10 cellular contexts compared by ENCODE assay signal in genomic region chr4:109298279-109299010, GRCh38. TPM values are rescaled to one million over a fixed set of nuclear protein-coding genes. Genes with fewer than 3 reads are reported as not detected.
DNase-seq lines count a peak whose midpoint lies in the region; ATAC-seq, FAIRE-seq and TF ChIP-seq lines count a peak whose summit lies in the region.
"Had no signal": no experiment of that assay in that cellular context is flagged by ENCODE, and none has a peak within 500 bp of the region (broad histone marks: within the 10 kb centered on the region; RNA-seq: fewer than 3 reads in every experiment).

No MANE protein-coding gene starts in this region.

- H3K27ac ChIP-seq in SK-N-SH (ENCODE audit: low read depth in 2 of 2, low read length in 1 of 2) (no peak overlapping the region), endothelial cell of umbilical vein (ENCODE audit: insufficient read depth, low read depth, low read length) (no peak overlapping the region), testis (no peak overlapping the region), tibial artery (no peak overlapping the region)
- H3K27ac ChIP-seq: parathyroid adenoma had no signal

- H3K9me3 ChIP-seq in SK-N-SH (no peaks in the 10 kb centered on the region), endothelial cell of umbilical vein (replicated peaks; ENCODE audit: control insufficient read depth, insufficient read depth, low read length) (no peaks in the 10 kb centered on the region), testis (no peaks in the 10 kb centered on the region), tibial artery (no peaks in the 10 kb centered on the region)

- H3K4me3 ChIP-seq in SK-N-SH (ENCODE audit: low read depth in 2 of 2, low read length in 1 of 2) (no peak overlapping the region), endothelial cell of umbilical vein (replicated peaks in 1 of 3; ENCODE audit: insufficient read depth in 1 of 3, low read depth in 1 of 3, low read length in 3 of 3) (no peak overlapping the region), testis (no peak overlapping the region), tibial artery (no peak overlapping the region)

- no peak for TF ChIP-seq POLR2A in endothelial cell of umbilical vein (IDR thresholded peaks at IDR 0.05; ENCODE audit: low read depth, low read length)
- no peak for TF ChIP-seq POLR2A in testis (IDR thresholded peaks at IDR 0.05)

- H4K20me1 ChIP-seq in SK-N-SH (ENCODE audit: insufficient read depth) (no peaks in the 10 kb centered on the region), endothelial cell of umbilical vein (replicated peaks; ENCODE audit: control insufficient read depth, extremely low read depth, insufficient read depth, low read length) (no peaks in the 10 kb centered on the region)

- H3F3A ChIP-seq in SK-N-SH (replicated peaks; ENCODE audit: insufficient read depth) = no peaks in the 10 kb centered on the region

- H3K9me2 ChIP-seq in SK-N-SH = no peaks in the 10 kb centered on the region

- no peaks in the 10 kb centered on the region for H3K9me1 ChIP-seq in endothelial cell of umbilical vein (replicated peaks; ENCODE audit: control insufficient read depth, extremely low read depth, insufficient read depth, low read length)

- no peak for TF ChIP-seq EP300 in SK-N-SH (IDR thresholded peaks at IDR 0.05; ENCODE audit: borderline replicate concordance in 1 of 2, low read depth in 1 of 2, low read length in 1 of 2)

- POLR2A ChIA-PET in SK-N-SH (lab: Yijun Ruan, JAX) = no interaction called here
- POLR2A ChIA-PET in endothelial cell of umbilical vein (lab: Charles Lee) = interaction anchor here (0.6 to 0.7 kb wide), 2 partner anchors 355 to 471 kb away, joined by 4 read pairs; no protein-coding TSS in a partner anchor

- no peak overlapping the region for H3K9ac ChIP-seq in SK-N-SH
- H3K9ac ChIP-seq in endothelial cell of umbilical vein (replicated peaks; ENCODE audit: extremely low read depth, insufficient read depth, low read length) = no peak overlapping the region
- H3K9ac ChIP-seq: parathyroid adenoma had no signal

- CTCF ChIA-PET in SK-N-SH (lab: Yijun Ruan, JAX) (interaction anchor here (1.0 to 1.6 kb wide), 2 partner anchors 8 to 26 kb away, joined by 3 to 5 read pairs; no protein-coding TSS in a partner anchor), endothelial cell of umbilical vein (lab: Charles Lee) (interaction anchor here (0.5 to 2.2 kb wide), 35 partner anchors 8 to 624 kb away, joined by 3 to 19 read pairs (median 4); no protein-coding TSS in a partner anchor)

- BruUV-seq in endothelial cell of umbilical vein (replicated peaks; lab: Mats Ljungman, UMichigan) = no TSS peak

- WGBS in SK-N-SH (ENCODE audit: low lambda C conversion rate) = 16% methylated on average over 3 of the region's 3 CpGs
- 70 to 76% methylated on average over 3 of the region's 3 CpGs for WGBS in testis, 2 donors

- H3K36me3 ChIP-seq in SK-N-SH (replicated peaks in 1 of 2; ENCODE audit: control insufficient read depth in 1 of 2, insufficient read depth in 2 of 2, low read length in 1 of 2) (no peaks in the 10 kb centered on the region), endothelial cell of umbilical vein (ENCODE audit: control insufficient read depth in 2 of 2, extremely low read depth in 1 of 2, insufficient read depth in 2 of 2, low read length in 2 of 2) (no peaks in the 10 kb centered on the region), testis (ENCODE audit: low read depth, missing control alignments) (no peaks in the 10 kb centered on the region), tibial artery (no peaks in the 10 kb centered on the region)

- TF ChIP-seq CTCF in SK-N-SH (IDR thresholded peaks at IDR 0.05) = peak; percentile 51
- TF ChIP-seq CTCF in endothelial cell of umbilical vein (IDR thresholded peaks at IDR 0.05; ENCODE audit: extremely low read depth in 1 of 2, insufficient read depth in 1 of 2, low read depth in 1 of 2, low read length in 2 of 2) = peak; percentile 46 to 52
- peak; percentile 21 to 57 (median 29) for TF ChIP-seq CTCF in testis (IDR thresholded peaks at IDR 0.05)
- peak in 1 of 2 experiments; percentile 29 for TF ChIP-seq CTCF in tibial artery (IDR thresholded peaks at IDR 0.05)

- peaks cover 5 to 9% of the 10 kb centered on the region in 2 experiments; a peak in 2 of 4 replicates for H3K4me1 ChIP-seq in SK-N-SH (ENCODE audit: control insufficient read depth in 1 of 2, insufficient read depth in 2 of 2, low read depth in 1 of 2, low read length in 1 of 2)
- H3K4me1 ChIP-seq in endothelial cell of umbilical vein (ENCODE audit: control insufficient read depth, extremely low read depth, insufficient read depth, low read length) = peaks cover 25% of the 10 kb centered on the region
- no peaks in the 10 kb centered on the region for H3K4me1 ChIP-seq in testis
- peaks cover 7 to 19% (median 18%) of the 10 kb centered on the region in 4 donors for H3K4me1 ChIP-seq in tibial artery
- H3K4me1 ChIP-seq: parathyroid adenoma had no signal

- H3K27me3 ChIP-seq in SK-N-SH (ENCODE audit: insufficient read depth) = peaks cover 36% of the 10 kb centered on the region
- peaks cover 19 to 25% of the 10 kb centered on the region in 2 experiments for H3K27me3 ChIP-seq in endothelial cell of umbilical vein (ENCODE audit: control insufficient read depth in 2 of 2, insufficient read depth in 2 of 2, low read length in 2 of 2)
- no peaks in the 10 kb centered on the region for H3K27me3 ChIP-seq in testis
- H3K27me3 ChIP-seq in tibial artery = peaks cover 0 to 44% of the 10 kb centered on the region in 2 donors

- H2AFZ ChIP-seq in SK-N-SH (ENCODE audit: low read depth) (no peak overlapping the region), endothelial cell of umbilical vein (ENCODE audit: low read depth, low read length) (no peak overlapping the region)
- H2AFZ ChIP-seq: parathyroid adenoma had no signal

- dilution Hi-C loops in endothelial cell of umbilical vein (cut with MboI; ENCODE audit: extremely low pct_ligation_motif_present, low sequenced_read_pairs) = no loop called here

- DNase-seq in SK-N-SH (peak; percentile 27), NCI-H2081 (lab: John Stamatoyannopoulos, UW) (peak; percentile 3 to 13), endothelial cell of umbilical vein (ENCODE audit: low read depth, low spot score) (peak; percentile 25), testis (no peak), middle frontal gyrus (ENCODE audit: extremely low spot score, low spot score) (no peak), tibial artery (no peak)
- DNase-seq: NCI-H1694 treated with DMSO at 0.1 percent for 48 hours had no signal

- H3K79me2 ChIP-seq in SK-N-SH (ENCODE audit: insufficient read depth) = no peaks in the 10 kb centered on the region
- no peaks in the 10 kb centered on the region for H3K79me2 ChIP-seq in endothelial cell of umbilical vein (ENCODE audit: control insufficient read depth, insufficient read depth, low read length)
- H3K79me2 ChIP-seq: parathyroid adenoma had no signal

- intact Hi-C loops in endothelial cell of umbilical vein (cut with micrococcal nuclease) = loop anchor here (1.0 to 10.0 kb wide), 2 partner anchors 114 to 464 kb away; no protein-coding TSS in a partner anchor
- intact Hi-C loops in testis (cut with DNase I; ENCODE audit: low total_unique reads) = no loop called here
- intact Hi-C loops in tibial artery (cut with DNase I; ENCODE audit: low total_unique reads) = no loop called here

- peak; percentile 31 for FAIRE-seq in endothelial cell of umbilical vein (lab: Jason Lieb, UNC)

- ATAC-seq in SK-N-SH treated with all-trans-retinoic acid at 6 μM for 48 hours = no peak
- no peak for ATAC-seq in GM21825 (IDR thresholded peaks at IDR 0.05; ENCODE audit: unreplicated experiment)

- H3K4me2 ChIP-seq in SK-N-SH (no peak overlapping the region), endothelial cell of umbilical vein (ENCODE audit: insufficient read depth, low read length) (no peak overlapping the region)

- peak; percentile 43 for TF ChIP-seq RAD21 in SK-N-SH (IDR thresholded peaks at IDR 0.05; ENCODE audit: low read length)

TF ChIP-seq in SK-N-SH, 30 proteins besides CTCF, POLR2A, EP300 and RAD21 (continues in another document):
- TF ChIP-seq SMC3 (IDR thresholded peaks at IDR 0.05; ENCODE audit: low read depth, low read length) = peak; percentile 18; the same call in 1 of the 2 replicates

TF ChIP-seq in endothelial cell of umbilical vein, 7 proteins besides CTCF, POLR2A, EP300 and RAD21:
- no peak for TF ChIP-seq MAX (IDR thresholded peaks at IDR 0.05; ENCODE audit: insufficient read depth, insufficient read length)
- TF ChIP-seq JUN (IDR thresholded peaks at IDR 0.05; ENCODE audit: borderline replicate concordance, insufficient read depth, insufficient read length, low read depth) = no peak
- no peak for TF ChIP-seq EZH2 (IDR thresholded peaks at IDR 0.05; ENCODE audit: borderline replicate concordance, low read depth, low read length, severe bottlenecking)
- TF ChIP-seq MYC (IDR thresholded peaks at IDR 0.05; ENCODE audit: low read depth, low read length) = no peak
- no peak for TF ChIP-seq GATA2 (IDR thresholded peaks at IDR 0.05; ENCODE audit: insufficient read depth, insufficient read length, low read depth, low read length)
- TF ChIP-seq FOS (IDR thresholded peaks at IDR 0.05; ENCODE audit: borderline replicate concordance, insufficient read depth, low read length) = no peak
- TF ChIP-seq POLR2AphosphoS5 (IDR thresholded peaks at IDR 0.05; ENCODE audit: insufficient read depth, low read depth, low read length) = no peak

RNA-seq across cellular contexts. Expression of gene COL25A1, which starts 4.0 kb away (rescaled TPM):
- polyA plus RNA-seq in SK-N-SH (2012; rRNA removed) (not detected in 2 replicates), endothelial cell of umbilical vein (0.03 and 0.21 TPM in 2 replicates), testis (ENCODE audit: insufficient read depth, low read depth, low replicate concordance) (17.2 TPM)
- polyA plus RNA-seq in SK-N-SH (2012; cell fraction: cytosol; rRNA removed) = 0.01 TPM in 2 replicates
- polyA plus RNA-seq in SK-N-SH (2012; cell fraction: nucleus; rRNA removed) = not detected in 2 replicates
- total RNA-seq in endothelial cell of umbilical vein (3.5 and 3.9 TPM in 2 replicates), testis (10 to 100 TPM; 11.7 to 19.2 TPM)
- 0.04 and 0.06 TPM in 2 replicates for polyA plus RNA-seq in endothelial cell of umbilical vein (2011; cell fraction: cytosol; rRNA removed)
- polyA plus RNA-seq in endothelial cell of umbilical vein (2011; cell fraction: nucleus; rRNA removed) = 0.25 and 0.45 TPM in 2 replicates
- 0.51 and 0.76 TPM in 2 replicates for polyA plus RNA-seq in endothelial cell of umbilical vein (2012)
- polyA minus RNA-seq in endothelial cell of umbilical vein = 0.32 and 0.47 TPM in 2 replicates
- 25.2 TPM for polyA minus RNA-seq in endothelial cell of umbilical vein (2011; cell fraction: cytosol; rRNA and poly(A)+ RNA removed)
- 1.0 and 1.9 TPM in 2 replicates for polyA minus RNA-seq in endothelial cell of umbilical vein (2011; cell fraction: nucleus; rRNA and poly(A)+ RNA removed)

Comparison
In these comparisons a context has a peak if more than half of its experiments do, and no peak if none do; other contexts are left out.
1. DNase-seq: peak in SK-N-SH (single experiment), NCI-H2081 (2 of 2) and endothelial cell of umbilical vein (single experiment); none in testis (single experiment), middle frontal gyrus (single experiment) and tibial artery (0 of 2).
2. RNA of gene COL25A1, which starts 4.0 kb away (polyA plus RNA-seq): 17.2 TPM in testis (single experiment); 0.03 to 0.76 TPM in endothelial cell of umbilical vein and 0.01 TPM in SK-N-SH; every median in the first group is over 10 times any median in the second.